ENCODE assay signal across 23 cellular contexts in genomic region chr17:9028171-9028570, GRCh38. TPM values are rescaled to one million over a fixed set of nuclear protein-coding genes. Genes with fewer than 3 reads are reported as not detected.
DNase-seq lines count a peak whose midpoint lies in the region; ATAC-seq and TF ChIP-seq lines count a peak whose summit lies in the region.
"Had no signal": no experiment of that assay in that cellular context is flagged by ENCODE, and none has a peak within 500 bp of the region (broad histone marks: within the 10 kb centered on the region; RNA-seq: fewer than 3 reads in every experiment).

No MANE protein-coding gene starts in this region.

- no peak overlapping the region for H3K4me3 ChIP-seq in body of pancreas
- no peak overlapping the region for H3K4me3 ChIP-seq in right lobe of liver
- peak overlapping the region; percentile 9 to 10 for H3K4me3 ChIP-seq in tibial artery
- no peak overlapping the region for H3K4me3 ChIP-seq in colonic mucosa
- H3K4me3 ChIP-seq: BLaER1, GM12878, uterus had no signal

- TF ChIP-seq CTCF in body of pancreas (IDR thresholded peaks at IDR 0.05) = no peak
- no peak for TF ChIP-seq CTCF in right lobe of liver (IDR thresholded peaks at IDR 0.05)
- TF ChIP-seq CTCF in tibial artery (IDR thresholded peaks at IDR 0.05) = no peak
- no peak for TF ChIP-seq CTCF in colonic mucosa (IDR thresholded peaks at IDR 0.05)

- H3K27ac ChIP-seq in body of pancreas (no peak overlapping the region), right lobe of liver (no peak overlapping the region), tibial artery (peak overlapping the region; percentile 51 to 75), colonic mucosa (no peak overlapping the region)
- H3K27ac ChIP-seq: BLaER1, uterus, VCaP had no signal

- H3K27me3 ChIP-seq in body of pancreas = no peaks in the 10 kb centered on the region
- no peaks in the 10 kb centered on the region for H3K27me3 ChIP-seq in right lobe of liver
- no peaks in the 10 kb centered on the region for H3K27me3 ChIP-seq in tibial artery
- H3K27me3 ChIP-seq in colonic mucosa = peaks cover 16% of the 10 kb centered on the region
- H3K27me3 ChIP-seq: uterus had no signal

- H3K36me3 ChIP-seq in body of pancreas (replicated peaks in 1 of 2; ENCODE audit: insufficient read depth in 1 of 2, low read depth in 2 of 2) = no peaks in the 10 kb centered on the region
- no peaks in the 10 kb centered on the region for H3K36me3 ChIP-seq in right lobe of liver
- H3K36me3 ChIP-seq in tibial artery = no peaks in the 10 kb centered on the region
- H3K36me3 ChIP-seq in colonic mucosa = no peaks in the 10 kb centered on the region
- H3K36me3 ChIP-seq: BLaER1, uterus had no signal

- in situ Hi-C loops in G401 (cut with HindIII; ENCODE audit: low sequenced_read_pairs) = no loop called here

- intact Hi-C loops in body of pancreas (cut with DNase I) = no loop called here
- intact Hi-C loops in right lobe of liver (cut with DNase I) = no loop called here
- intact Hi-C loops in tibial artery (cut with DNase I; ENCODE audit: low total_unique reads) = loop anchor here (10.0 kb wide), 2 partner anchors 87 to 127 kb away; no protein-coding TSS in a partner anchor
- intact Hi-C loops in colonic mucosa (cut with DNase I) = no loop called here

- ATAC-seq in body of pancreas = peak; percentile 53
- ATAC-seq in right lobe of liver = peak; percentile 43 to 82 (median 57)
- ATAC-seq in GM21528 (IDR thresholded peaks at IDR 0.05; ENCODE audit: low FRiP score, unreplicated experiment) = no peak
- ATAC-seq: GM12878 had no signal

- WGBS in body of pancreas, 2 donors = 56 to 60% methylated on average over 8 of the region's 8 CpGs
- 53% methylated on average over 6 of the region's 8 CpGs for WGBS in right lobe of liver (ENCODE audit: insufficient coverage, low coverage, low lambda C conversion rate, missing lambda C conversion rate)

- H3K9ac ChIP-seq in colonic mucosa (ENCODE audit: low read depth in 2 of 2, low read length in 2 of 2) = no peak overlapping the region
- H3K9ac ChIP-seq: BLaER1 had no signal

- no peaks in the 10 kb centered on the region for H3K9me3 ChIP-seq in body of pancreas
- no peaks in the 10 kb centered on the region for H3K9me3 ChIP-seq in right lobe of liver
- no peaks in the 10 kb centered on the region for H3K9me3 ChIP-seq in tibial artery
- no peaks in the 10 kb centered on the region for H3K9me3 ChIP-seq in colonic mucosa
- H3K9me3 ChIP-seq: uterus had no signal

- DNase-seq in HuH-7 (ENCODE audit: low spot score) = peak; percentile 62
- peak in 1 of 4 donors; percentile 28 for DNase-seq in body of pancreas
- no peak for DNase-seq in right lobe of liver
- peak in 1 of 2 donors; percentile 64 for DNase-seq in tibial artery
- DNase-seq in G401 (ENCODE audit: low spot score) = no peak
- DNase-seq in NCI-H446 treated with DMSO at 0.1 percent for 48 hours (lab: John Stamatoyannopoulos, UW) = no peak
- DNase-seq in colonic mucosa = no peak
- DNase-seq: activated CD4-positive, alpha-beta T cell treated with anti-CD3 and anti-CD28 coated beads, Interleukin-2, amount 10 ng/mL, durations not matched to agents 24 days and 14 days; COR-L47; DMS79 treated with DMSO at 0.1 percent for 48 hours; effector CD4-positive, alpha-beta T cell; hippocampal formation; NCI-H1105; NCI-H1930; NCI-H2227 treated with DMSO at 0.1 percent for 48 hours; NCI-H748 treated with DMSO at 0.1 percent for 48 hours; nephron progenitor cell; stimulated activated CD8-positive, alpha-beta memory T cell treated with anti-CD3 and anti-CD28 coated beads, Interleukin-4, amount 100 ng/mL, for 48 hours; uterus had no signal

- TF ChIP-seq POLR2A in body of pancreas (IDR thresholded peaks at IDR 0.05) = no peak
- no peak for TF ChIP-seq POLR2A in right lobe of liver (IDR thresholded peaks at IDR 0.05)

- peaks cover 6% of the 10 kb centered on the region for H3K4me1 ChIP-seq in body of pancreas
- H3K4me1 ChIP-seq in right lobe of liver = peaks cover 0 to 3% (median 0%) of the 10 kb centered on the region in 4 donors
- peaks cover 0 to 60% (median 17%) of the 10 kb centered on the region in 4 donors for H3K4me1 ChIP-seq in tibial artery
- H3K4me1 ChIP-seq in colonic mucosa = no peaks in the 10 kb centered on the region

RNA-seq across cellular contexts. Expression of gene NTN1, which starts 6.9 kb away (rescaled TPM):
- total RNA-seq in body of pancreas = 1 to 10 TPM; 3.6 to 4.0 TPM
- total RNA-seq in right lobe of liver = 10 to 100 TPM in 2 of 6 experiments, 1 to 10 TPM in 4; 3.5 to 12.5 (median 8.5) TPM
- total RNA-seq in G401 (2014; rRNA removed; shearing (Covaris generic)) = not detected in 2 replicates
- 1 to 10 TPM; 2.1 to 5.5 TPM for total RNA-seq in colonic mucosa

Comparison
In these comparisons a context has a peak if more than half of its experiments do, and no peak if none do; other contexts are left out.
1. H3K27ac ChIP-seq: peak in tibial artery (2 of 2); none in body of pancreas (0 of 4), right lobe of liver (0 of 3) and colonic mucosa (single experiment).
2. H3K4me3 ChIP-seq: peak in tibial artery (2 of 2); none in body of pancreas (0 of 2), right lobe of liver (0 of 3) and colonic mucosa (single experiment).